23 cellular contexts compared by ENCODE assay signal in the genomic region with DNA sequence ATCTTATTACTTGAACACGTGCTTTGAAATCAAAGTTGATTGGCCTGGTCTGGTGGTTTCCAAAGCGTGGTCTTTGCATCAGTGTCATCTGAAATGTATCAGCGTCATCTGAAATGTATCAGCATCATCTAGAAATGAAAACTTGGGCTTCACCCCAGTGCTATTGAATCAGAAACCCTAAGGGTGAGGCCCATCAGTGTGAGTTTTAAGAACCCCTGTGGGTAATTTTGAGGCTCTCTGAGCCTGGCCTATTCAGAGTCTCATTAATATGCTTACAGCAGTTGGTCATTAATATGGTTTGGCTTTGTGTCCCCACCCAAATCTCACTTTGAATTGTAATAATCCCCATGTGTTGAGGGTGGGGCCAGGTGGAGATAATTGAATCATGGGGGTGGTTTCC.
"Had no signal": no experiment of that assay in that cellular context is flagged by ENCODE, and none has a peak within 500 bp of the region (broad histone marks: within the 10 kb centered on the region; RNA-seq: fewer than 3 reads in every experiment).

No MANE protein-coding gene starts in this region.

- H3K4me3 Mint-ChIP-seq: stimulated activated memory B cell treated with anti-CD40 and anti-IgM and Interleukin-4, amounts not matched to agents 10 μg/mL and 1 μg/mL and 100 μg/mL, for 72 hours; stimulated activated naive B cell treated with anti-CD40 and anti-IgM and Interleukin-4, amounts not matched to agents 10 μg/mL and 1 μg/mL and 100 μg/mL, for 72 hours; stimulated activated naive CD8-positive, alpha-beta T cell treated with anti-CD3 and anti-CD28 coated beads, Interleukin-15, amount 100 ng/mL, for 72 hours; stimulated activated naive CD8-positive, alpha-beta T cell treated with anti-CD3 and anti-CD28 coated beads, Interleukin-15, Interleukin-2, amounts not matched to agents 100 ng/mL and 50 ng/mL, for 24 hours; type B pancreatic cell had no signal

- H3K27ac Mint-ChIP-seq: stimulated activated memory B cell treated with anti-CD40 and anti-IgM and Interleukin-4, amounts not matched to agents 10 μg/mL and 1 μg/mL and 100 μg/mL, for 72 hours; stimulated activated naive B cell treated with anti-CD40 and anti-IgM and Interleukin-4, amounts not matched to agents 10 μg/mL and 1 μg/mL and 100 μg/mL, for 72 hours; stimulated activated naive CD8-positive, alpha-beta T cell treated with anti-CD3 and anti-CD28 coated beads, Interleukin-15, Interleukin-2, amounts not matched to agents 100 ng/mL and 50 ng/mL, for 24 hours; type B pancreatic cell had no signal

- DNase-seq: stimulated activated CD4-positive, alpha-beta T cell treated with anti-CD3 and anti-CD28 coated beads, Interleukin-2, amount 100 ng/mL, for 48 hours; stimulated activated CD4-positive, alpha-beta T cell treated with anti-CD3 and anti-CD28 coated beads, Interleukin-4, amount 100 ng/mL, for 1 hour; stimulated activated CD4-positive, alpha-beta T cell treated with anti-CD3 and anti-CD28 coated beads, Interleukin-4, amount 100 ng/mL, for 24 hours; stimulated activated CD4-positive, alpha-beta T cell treated with anti-CD3 and anti-CD28 coated beads, Interleukin-4, amount 100 ng/mL, for 4 hours; stimulated activated CD8-positive, alpha-beta memory T cell treated with anti-CD3 and anti-CD28 coated beads, Interleukin-4, amount 100 ng/mL, for 48 hours; stimulated activated naive B cell treated with anti-CD40 and anti-IgM and Interleukin-4, amounts not matched to agents 10 μg/mL and 1 μg/mL and 100 μg/mL, for 72 hours; stimulated activated naive CD4-positive, alpha-beta T cell; stimulated activated naive CD4-positive, alpha-beta T cell treated with Interleukin-2 at 50 U/mL for 16 hours; stimulated activated naive CD8-positive, alpha-beta T cell treated with anti-CD3 and anti-CD28 coated beads, Interleukin-15, amount 100 ng/mL, for 72 hours; stimulated activated naive CD8-positive, alpha-beta T cell treated with anti-CD3 and anti-CD28 coated beads, Interleukin-15, Interleukin-2, amounts not matched to agents 100 U/mL and 50 U/mL, for 24 hours; stomach; substantia nigra; testis; thyroid gland; tibial artery; transverse colon; trophoblast cell; upper lobe of left lung; upper lobe of right lung; uterus had no signal

- H3K9me3 Mint-ChIP-seq: stimulated activated naive CD8-positive, alpha-beta T cell treated with anti-CD3 and anti-CD28 coated beads, Interleukin-15, amount 100 ng/mL, for 72 hours; stimulated activated naive CD8-positive, alpha-beta T cell treated with anti-CD3 and anti-CD28 coated beads, Interleukin-15, Interleukin-2, amounts not matched to agents 100 ng/mL and 50 ng/mL, for 24 hours; type B pancreatic cell had no signal

- H3K27me3 Mint-ChIP-seq: stimulated activated memory B cell treated with anti-CD40 and anti-IgM and Interleukin-4, amounts not matched to agents 10 μg/mL and 1 μg/mL and 100 μg/mL, for 72 hours; stimulated activated naive B cell treated with anti-CD40 and anti-IgM and Interleukin-4, amounts not matched to agents 10 μg/mL and 1 μg/mL and 100 μg/mL, for 72 hours; stimulated activated naive CD8-positive, alpha-beta T cell treated with anti-CD3 and anti-CD28 coated beads, Interleukin-15, amount 100 ng/mL, for 72 hours; type B pancreatic cell had no signal

- ATAC-seq: stimulated activated memory B cell treated with anti-CD40 and anti-IgM and Interleukin-4, amounts not matched to agents 10 μg/mL and 1 μg/mL and 100 μg/mL, for 72 hours; stimulated activated naive B cell treated with anti-CD40 and anti-IgM and Interleukin-4, amounts not matched to agents 10 μg/mL and 1 μg/mL and 100 μg/mL, for 72 hours; stimulated activated naive CD8-positive, alpha-beta T cell treated with anti-CD3 and anti-CD28 coated beads, Interleukin-15, amount 100 ng/mL, for 72 hours; stimulated activated naive CD8-positive, alpha-beta T cell treated with anti-CD3 and anti-CD28 coated beads, Interleukin-15, Interleukin-2, amounts not matched to agents 100 U/mL and 50 U/mL, for 24 hours; upper lobe of right lung had no signal

- H3K36me3 Mint-ChIP-seq: stimulated activated memory B cell treated with anti-CD40 and anti-IgM and Interleukin-4, amounts not matched to agents 10 μg/mL and 1 μg/mL and 100 μg/mL, for 72 hours; stimulated activated naive B cell treated with anti-CD40 and anti-IgM and Interleukin-4, amounts not matched to agents 10 μg/mL and 1 μg/mL and 100 μg/mL, for 72 hours; type B pancreatic cell had no signal

- H3K4me1 Mint-ChIP-seq: stimulated activated memory B cell treated with anti-CD40 and anti-IgM and Interleukin-4, amounts not matched to agents 10 μg/mL and 1 μg/mL and 100 μg/mL, for 72 hours; stimulated activated naive B cell treated with anti-CD40 and anti-IgM and Interleukin-4, amounts not matched to agents 10 μg/mL and 1 μg/mL and 100 μg/mL, for 72 hours; stimulated activated naive CD8-positive, alpha-beta T cell treated with anti-CD3 and anti-CD28 coated beads, Interleukin-15, amount 100 ng/mL, for 72 hours had no signal
